8 cellular contexts compared by ENCODE assay signal in the genomic region with DNA sequence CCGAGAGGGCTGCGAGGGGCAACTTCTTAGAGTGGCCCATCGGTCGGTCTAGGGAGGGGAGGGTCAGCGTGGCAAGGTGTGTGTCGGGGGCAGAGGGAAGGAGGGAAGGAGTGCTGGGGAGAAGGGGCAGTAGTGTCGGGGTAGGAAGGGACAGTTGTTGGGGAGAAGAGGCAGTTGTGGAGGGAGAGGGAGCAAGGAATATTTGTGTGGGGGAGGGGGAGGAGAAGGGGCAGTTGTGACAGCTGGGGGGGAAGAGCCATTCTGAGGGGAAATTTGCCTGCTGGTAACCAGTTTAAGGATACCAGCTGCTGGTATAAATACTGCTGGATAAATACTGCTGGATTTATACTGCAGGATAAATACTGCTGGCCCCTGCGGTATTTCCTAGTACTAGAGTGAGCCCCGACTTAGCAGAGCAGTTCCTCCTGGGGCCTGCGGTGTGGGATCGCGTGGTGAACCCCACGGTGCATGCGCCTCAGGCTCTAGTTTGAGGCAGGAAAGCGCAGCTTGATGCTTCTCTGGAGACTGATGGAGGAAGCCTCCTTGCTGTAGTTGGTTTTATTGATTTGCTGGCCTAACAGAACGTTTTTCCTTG. TPM values are rescaled to one million over a fixed set of nuclear protein-coding genes. Genes with fewer than 3 reads are reported as not detected.
DNase-seq lines count a peak whose midpoint lies in the region; ATAC-seq and TF ChIP-seq lines count a peak whose summit lies in the region.

No MANE protein-coding gene starts in this region.

- H3K9ac ChIP-seq in mucosa of stomach (ENCODE audit: low read length): peak overlapping the region; percentile 59

- peak; percentile 64 for ATAC-seq in central memory CD8-positive, alpha-beta T cell (replicated peaks; ENCODE audit: extremely low read depth, poor library complexity, severe bottlenecking)
- ATAC-seq in HG02798 (IDR thresholded peaks at IDR 0.05; ENCODE audit: poor library complexity, unreplicated experiment) (no peak), HG02571 (IDR thresholded peaks at IDR 0.05; ENCODE audit: unreplicated experiment) (no peak)

- H3K27ac Mint-ChIP-seq in Calu3 (ENCODE audit: unreplicated experiment): peak overlapping the region; percentile 36
- H3K27ac Mint-ChIP-seq in central memory CD8-positive, alpha-beta T cell (ENCODE audit: low read depth): no peak overlapping the region

- peaks cover 23% of the 10 kb centered on the region for H3K4me1 ChIP-seq in mucosa of stomach (ENCODE audit: control insufficient read depth, insufficient read depth, low read length)

- H3K27me3 ChIP-seq in mucosa of stomach (ENCODE audit: control insufficient read depth, insufficient read depth, low read length): peaks cover 50% of the 10 kb centered on the region

- H3K36me3 Mint-ChIP-seq in Calu3 (ENCODE audit: insufficient read depth, unreplicated experiment): peaks cover 20% of the 10 kb centered on the region
- no peaks in the 10 kb centered on the region for H3K36me3 Mint-ChIP-seq in central memory CD8-positive, alpha-beta T cell (ENCODE audit: insufficient read depth)

- H3K4me1 Mint-ChIP-seq in Calu3 (ENCODE audit: low read depth, unreplicated experiment): peaks cover 17% of the 10 kb centered on the region
- peaks cover 20% of the 10 kb centered on the region for H3K4me1 Mint-ChIP-seq in central memory CD8-positive, alpha-beta T cell

- no peaks in the 10 kb centered on the region for H3K9me3 Mint-ChIP-seq in Calu3 (ENCODE audit: low read depth, unreplicated experiment)
- H3K9me3 Mint-ChIP-seq in central memory CD8-positive, alpha-beta T cell: no peaks in the 10 kb centered on the region

- no peaks in the 10 kb centered on the region for H3K9me3 ChIP-seq in mucosa of stomach (ENCODE audit: control insufficient read depth, low read length)

- H3K36me3 ChIP-seq in mucosa of stomach (ENCODE audit: control insufficient read depth, insufficient read depth, low read length): no peaks in the 10 kb centered on the region

- H3K4me3 Mint-ChIP-seq in Calu3 (ENCODE audit: low read depth, unreplicated experiment): peak overlapping the region; percentile 78
- peak overlapping the region; percentile 53 for H3K4me3 Mint-ChIP-seq in central memory CD8-positive, alpha-beta T cell

- TF ChIP-seq CTCF in Calu3 (IDR thresholded peaks at IDR 0.05; ENCODE audit: unreplicated experiment): no peak

- intact Hi-C loops in Calu3 (cut with micrococcal nuclease; ENCODE audit: unreplicated experiment): no loop called here

- peaks cover 99% of the 10 kb centered on the region for H3K27me3 Mint-ChIP-seq in Calu3 (ENCODE audit: unreplicated experiment)
- H3K27me3 Mint-ChIP-seq in central memory CD8-positive, alpha-beta T cell: peaks cover 100% of the 10 kb centered on the region

- no TSS peak for BruUV-seq in Calu3 (replicated peaks; lab: Mats Ljungman, UMichigan)

- CTCF ChIA-PET in Calu3 (lab: Charles Lee): interaction anchor here (0.6 to 1.6 kb wide), 3 partner anchors 31 to 157 kb away, joined by 3 to 4 read pairs (median 3); partner anchors contain the start of gene TP53

- no peak for DNase-seq in Calu3
- peak; percentile 62 for DNase-seq in NCI-H1694 treated with DMSO at 0.1 percent for 48 hours (lab: John Stamatoyannopoulos, UW)
- DNase-seq in central memory CD8-positive, alpha-beta T cell (ENCODE audit: low spot score in 2 of 2): no peak
- DNase-seq in HCEC 1CT: no peak
- DNase-seq in hippocampal formation (lab: John Stamatoyannopoulos, UW): no peak

- peak overlapping the region; percentile 18 for H3K4me3 ChIP-seq in mucosa of stomach (ENCODE audit: low read length)

RNA-seq across cellular contexts. Expression of gene DNAH2, which starts 0.3 kb away (rescaled TPM):
- 0.26 and 0.51 TPM in 2 replicates for total RNA-seq in Calu3 (2022)

RNA-seq across cellular contexts. Expression of gene EFNB3, which starts 12.9 kb away (rescaled TPM):
- total RNA-seq in Calu3 (2022): 0.38 and 0.88 TPM in 2 replicates

RNA-seq across cellular contexts. Expression of gene WRAP53, which starts 29.6 kb away (rescaled TPM):
- total RNA-seq in Calu3 (2022): 10.1 and 12.9 TPM in 2 replicates

RNA-seq across cellular contexts. Expression of gene TP53, which starts 30.6 kb away (rescaled TPM):
- 98.3 and 119 TPM in 2 replicates for total RNA-seq in Calu3 (2022)
